3 cellular contexts compared by ENCODE assay signal in the genomic region with DNA sequence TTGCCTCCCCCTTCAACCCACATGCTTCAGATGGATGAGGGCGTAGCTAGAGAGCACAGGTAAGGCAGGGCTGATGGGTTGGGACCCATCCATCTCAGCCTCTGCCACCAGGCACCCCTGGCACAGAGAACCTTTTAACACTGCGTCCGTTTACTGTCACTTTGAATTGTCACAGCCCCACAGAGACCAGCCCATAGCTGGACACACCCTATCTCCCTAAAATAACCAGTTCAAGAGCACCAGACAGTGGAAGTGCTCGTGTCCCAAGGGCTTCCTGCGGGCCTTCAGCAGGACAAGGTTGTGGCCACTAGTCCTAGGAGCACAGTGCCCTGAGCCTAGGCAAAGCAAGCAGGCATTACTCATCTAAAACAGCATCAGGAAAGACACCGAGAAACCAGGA. TPM values are rescaled to one million over a fixed set of nuclear protein-coding genes. Genes with fewer than 3 reads are reported as not detected.
"Had no signal": no experiment of that assay in that cellular context is flagged by ENCODE, and none has a peak within 500 bp of the region (broad histone marks: within the 10 kb centered on the region; RNA-seq: fewer than 3 reads in every experiment).

No MANE protein-coding gene starts in this region.

RNA-seq across cellular contexts. Expression of gene ACOXL, which starts 34.1 kb away (rescaled TPM):
- total RNA-seq: GM23248, H4, HFFc6 had no signal
- polyA plus RNA-seq: GM23248 had no signal
